Comparison of ENCODE assay signal across 18 cellular contexts in the genomic region with DNA sequence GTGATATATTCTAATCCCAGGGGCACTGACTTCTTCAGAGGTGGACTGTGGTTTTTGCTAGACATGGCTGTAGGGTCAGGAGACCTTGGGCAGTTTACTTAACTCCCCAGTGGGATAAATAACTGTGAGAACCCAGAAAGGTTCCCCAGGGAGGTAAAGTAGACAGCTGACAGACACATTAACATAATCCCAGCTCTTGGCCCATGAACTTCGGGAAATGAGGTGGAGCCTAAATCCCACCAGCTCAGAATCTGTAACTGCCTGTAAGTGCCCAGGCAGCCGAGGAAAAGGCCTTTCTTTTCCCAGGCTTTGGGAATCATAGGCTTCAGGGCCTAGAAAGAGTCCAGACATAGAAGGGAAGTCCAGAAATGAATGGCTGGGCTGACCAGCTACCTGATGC.
"Had no signal": no experiment of that assay in that cellular context is flagged by ENCODE, and none has a peak within 500 bp of the region (broad histone marks: within the 10 kb centered on the region; RNA-seq: fewer than 3 reads in every experiment).

No MANE protein-coding gene starts in this region.

- H3K27me3 ChIP-seq: SJCRH30 had no signal

- H3K9ac ChIP-seq: KMS-11 had no signal

- H3K4me3 Mint-ChIP-seq: IgD-negative memory B cell had no signal

- H3K4me3 ChIP-seq: K562, SJCRH30 had no signal

- DNase-seq: Kasumi-1, MM.1S, NCI-H1092 treated with DMSO at 0.1 percent for 48 hours, NCI-H1436, NCI-H187 treated with DMSO at 0.1 percent for 48 hours, NCI-H2029 treated with DMSO at 0.1 percent for 48 hours, NCI-H2171 treated with DMSO at 0.1 percent for 48 hours, NCI-H345, NCI-H446 treated with DMSO at 0.1 percent for 48 hours, NCI-H510A treated with DMSO at 0.1 percent for 48 hours, NCI-H526, RPMI8226, SHP77 treated with DMSO at 0.1 percent for 48 hours, SJCRH30 had no signal

- H3K27me3 Mint-ChIP-seq: IgD-negative memory B cell had no signal

- H3K4me1 Mint-ChIP-seq: IgD-negative memory B cell had no signal

- H3K9me3 Mint-ChIP-seq: IgD-negative memory B cell had no signal

- H3K36me3 ChIP-seq: SJCRH30 had no signal

- H3K9me3 ChIP-seq: SJCRH30 had no signal

- H3K4me1 ChIP-seq: SJCRH30 had no signal

- ATAC-seq: K562, SK-N-SH treated with all-trans-retinoic acid at 6 μM for 48 hours had no signal

- H3K27ac ChIP-seq: KMS-11, SJCRH30 had no signal
